In the genomic region with DNA sequence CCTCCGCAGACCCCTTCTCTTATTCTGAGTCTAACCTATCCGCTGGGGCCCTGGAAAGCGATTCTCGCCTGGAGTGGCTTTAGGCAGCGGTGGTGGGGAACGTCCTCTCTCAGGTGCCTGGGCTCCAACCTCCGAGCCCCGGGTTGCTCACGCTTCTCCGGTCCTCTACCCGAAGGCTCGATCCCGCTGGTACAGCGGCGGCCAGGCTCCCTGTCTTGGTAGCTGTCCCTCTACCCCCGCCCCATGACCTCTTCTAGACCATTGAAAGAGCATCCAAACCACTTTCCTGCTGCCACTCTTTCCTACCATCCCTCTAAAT, we compare ENCODE assay signal across 8 cellular contexts. TPM values are rescaled to one million over a fixed set of nuclear protein-coding genes. Genes with fewer than 3 reads are reported as not detected.
DNase-seq lines count a peak whose midpoint lies in the region; ATAC-seq, FAIRE-seq and TF ChIP-seq lines count a peak whose summit lies in the region.

No MANE protein-coding gene starts in this region.

- ATAC-seq in activated CD8-positive, alpha-beta memory T cell treated with anti-CD3 and anti-CD28 coated beads, Interleukin-2, amount 10 ng/mL, durations not matched to agents 7 days and 5 days = peak; percentile 38
- peak; percentile 35 for ATAC-seq in HG02840 (IDR thresholded peaks at IDR 0.05; ENCODE audit: low FRiP score, unreplicated experiment)
- peak; percentile 69 for ATAC-seq in HepG2
- peak; percentile 26 for ATAC-seq in thoracic aorta (ENCODE audit: insufficient number of reproducible peaks, low FRiP score, low read depth)

- H3K4me1 ChIP-seq in HepG2 (ENCODE audit: insufficient read depth, low read length) = peaks cover 30% of the 10 kb centered on the region
- peaks cover 19 to 32% of the 10 kb centered on the region in 2 donors for H3K4me1 ChIP-seq in thoracic aorta (ENCODE audit: control insufficient read depth in 1 of 2, low read depth in 2 of 2)

- POLR2A ChIA-PET in HepG2 (lab: Yijun Ruan, JAX) = no interaction called here

- H3K4me1 Mint-ChIP-seq in activated CD8-positive, alpha-beta memory T cell treated with anti-CD3 and anti-CD28 coated beads, Interleukin-2, amount 10 ng/mL, durations not matched to agents 7 days and 5 days = peaks cover 21% of the 10 kb centered on the region

- CTCF ChIA-PET in activated CD8-positive, alpha-beta memory T cell treated with anti-CD3 and anti-CD28 coated beads, Interleukin-2, amount 10 ng/mL, durations not matched to agents 7 days and 5 days (lab: Charles Lee) = interaction anchor here (0.8 to 3.1 kb wide), 2 partner anchors 85 to 211 kb away, joined by 3 to 9 read pairs; no protein-coding TSS in a partner anchor
- CTCF ChIA-PET in HepG2 (lab: Yijun Ruan, JAX; ENCODE audit: low intra/inter-chr PET ratio, low total read pairs) = interaction anchor here (1.2 kb wide), 1 partner anchor 84 kb away, joined by 5 read pairs; no protein-coding TSS in a partner anchor

- peak in 1 of 2 experiments; percentile 37; a peak in 1 of 4 replicates for TF ChIP-seq POLR2A in HepG2 (IDR thresholded peaks at IDR 0.05; ENCODE audit: insufficient read depth in 1 of 2, low read depth in 2 of 2, low read length in 2 of 2)

- intact Hi-C loops in HepG2 (cut with micrococcal nuclease; ENCODE audit: unreplicated experiment) = loop anchor here (2.0 to 5.0 kb wide), 2 partner anchors 78 to 102 kb away; partner anchors contain the start of gene GSG1

- in situ Hi-C loops in HepG2 (cut with HindIII; ENCODE audit: extremely low pct_ligation_motif_present, low pct_unique_long_range_greater_than_20kb) = no loop called here

- TF ChIP-seq EP300 in HepG2 (IDR thresholded peaks at IDR 0.05; ENCODE audit: low read depth in 2 of 2, low read length in 2 of 2) (no peak), HepG2 (CRISPR knock-in tag; IDR thresholded peaks at IDR 0.05; ENCODE audit: borderline replicate concordance) (no peak)

- FAIRE-seq in HepG2 (lab: Jason Lieb, UNC) = no peak

- peak overlapping the region; percentile 82 for H3K4me3 Mint-ChIP-seq in activated CD8-positive, alpha-beta memory T cell treated with anti-CD3 and anti-CD28 coated beads, Interleukin-2, amount 10 ng/mL, durations not matched to agents 7 days and 5 days

- WGBS in HepG2 (ENCODE audit: low lambda C conversion rate) = 0% methylated on average over 3 of the region's 16 CpGs

- H3K4me3 ChIP-seq in cardiac fibroblast (replicated peaks in 1 of 2; ENCODE audit: low read depth in 2 of 2, low read length in 2 of 2) (peak overlapping the region; percentile 57 to 94), HepG2 (replicated peaks in 1 of 3; ENCODE audit: insufficient read depth in 1 of 3, low read depth in 2 of 3, low read length in 3 of 3) (peak overlapping the region; percentile 66 to 84 (median 74)), thoracic aorta (peak overlapping the region; percentile 73)

- H3K4me2 ChIP-seq in HepG2 (ENCODE audit: low read depth, low read length) = peak overlapping the region; percentile 96

- no peak for DNase-seq in activated CD8-positive, alpha-beta memory T cell treated with anti-CD3 and anti-CD28 coated beads, Interleukin-2, amount 10 ng/mL, durations not matched to agents 7 days and 5 days
- DNase-seq in activated CD8-positive, alpha-beta memory T cell treated with anti-CD3 and anti-CD28 coated beads, Interleukin-2, amount 50 U/mL, for 4 hours = no peak
- DNase-seq in NCI-H526 (lab: John Stamatoyannopoulos, UW) (peak; percentile 34 to 84), cardiac fibroblast (ENCODE audit: low read depth in 2 of 2) (no peak), HepG2 (ENCODE audit: low spot score) (no peak), thoracic aorta (ENCODE audit: low spot score) (no peak), HK-2 (ENCODE audit: unreplicated experiment) (no peak)

- H3K36me3 ChIP-seq in HepG2 (replicated peaks in 1 of 2; ENCODE audit: control insufficient read depth in 1 of 2, insufficient read depth in 2 of 2, low read length in 2 of 2) (no peaks in the 10 kb centered on the region), thoracic aorta (no peaks in the 10 kb centered on the region)

- no peaks in the 10 kb centered on the region for H3K9me3 ChIP-seq in HepG2 (ENCODE audit: low read length)
- no peaks in the 10 kb centered on the region for H3K9me3 ChIP-seq in thoracic aorta

- no peak overlapping the region for H3K27ac Mint-ChIP-seq in activated CD8-positive, alpha-beta memory T cell treated with anti-CD3 and anti-CD28 coated beads, Interleukin-2, amount 10 ng/mL, durations not matched to agents 7 days and 5 days

- peaks cover 28% of the 10 kb centered on the region for H3K27me3 Mint-ChIP-seq in activated CD8-positive, alpha-beta memory T cell treated with anti-CD3 and anti-CD28 coated beads, Interleukin-2, amount 10 ng/mL, durations not matched to agents 7 days and 5 days

- no peak overlapping the region for H2AFZ ChIP-seq in HepG2 (ENCODE audit: low read length)

- peak overlapping the region; percentile 58 for H3K9ac ChIP-seq in HepG2 (ENCODE audit: insufficient read depth, low read depth, low read length)

- H3K79me2 ChIP-seq in HepG2 (ENCODE audit: insufficient read depth, low read length) = peaks cover 3% of the 10 kb centered on the region

- TF ChIP-seq RAD21 in HepG2 (CRISPR knock-in tag; IDR thresholded peaks at IDR 0.05) = no peak

- H3K27me3 ChIP-seq in HepG2 (ENCODE audit: control insufficient read depth in 1 of 2, insufficient read depth in 2 of 2, low read length in 2 of 2) (no peaks in the 10 kb centered on the region; a peak in 1 of 5 replicates), thoracic aorta (replicated peaks; ENCODE audit: insufficient read depth) (no peaks in the 10 kb centered on the region)

- H3K27ac ChIP-seq in HepG2 (ENCODE audit: extremely low read length, insufficient read depth, low read length) (peak overlapping the region; percentile 45), thoracic aorta (peak overlapping the region; percentile 93 to 97)

- peaks cover 4% of the 10 kb centered on the region; the same call in 1 of the 2 replicates for H4K20me1 ChIP-seq in HepG2 (ENCODE audit: insufficient read depth, low read length)

- no peak for TF ChIP-seq CTCF in cardiac fibroblast (IDR thresholded peaks at IDR 0.05; ENCODE audit: low read depth, low read length)
- no peak for TF ChIP-seq CTCF in HepG2 (CRISPR knock-in tag; IDR thresholded peaks at IDR 0.05)
- no peak for TF ChIP-seq CTCF in thoracic aorta (IDR thresholded peaks at IDR 0.05)

- H3K36me3 Mint-ChIP-seq in activated CD8-positive, alpha-beta memory T cell treated with anti-CD3 and anti-CD28 coated beads, Interleukin-2, amount 10 ng/mL, durations not matched to agents 7 days and 5 days = no peaks in the 10 kb centered on the region

- no peaks in the 10 kb centered on the region for H3K9me3 Mint-ChIP-seq in activated CD8-positive, alpha-beta memory T cell treated with anti-CD3 and anti-CD28 coated beads, Interleukin-2, amount 10 ng/mL, durations not matched to agents 7 days and 5 days (ENCODE audit: low read depth)

- TSS peak; percentile 85 for BruUV-seq in HepG2 (replicated peaks; lab: Mats Ljungman, UMichigan)

RNA-seq across cellular contexts. Expression of gene HEBP1, which starts 0.5 kb away (rescaled TPM):
- total RNA-seq in activated CD8-positive, alpha-beta memory T cell treated with anti-CD3 and anti-CD28 coated beads, Interleukin-2, amount 10 ng/mL, durations not matched to agents 7 days and 5 days = 1 to 10 TPM; 8.9 to 9.7 TPM
- total RNA-seq in HepG2 (2016; rRNA removed; fragmentation: Illumina TruSeq; extraction: Trizol) (7.8 and 19.0 TPM in 2 replicates), thoracic aorta (10 to 100 TPM; 39.9 to 57.8 TPM)
- total RNA-seq in HepG2 (2016; cell fraction: cytosol; rRNA removed; fragmentation: Illumina TruSeq; extraction: Trizol; ENCODE audit: low read depth) = 2.1 and 2.4 TPM in 2 replicates
- total RNA-seq in HepG2 (2016; cell fraction: insoluble cytoplasmic fraction; rRNA removed; fragmentation: Illumina TruSeq; extraction: Trizol) = 6.6 and 16.8 TPM in 2 replicates
- 9.1 and 9.3 TPM in 2 replicates for total RNA-seq in HepG2 (2016; cell fraction: membrane; rRNA removed; fragmentation: Illumina TruSeq; extraction: Trizol)
- total RNA-seq in HepG2 (2016; cell fraction: nucleus; rRNA removed; fragmentation: Illumina TruSeq; extraction: Trizol) = 10.8 and 15.9 TPM in 2 replicates
- polyA plus RNA-seq in HepG2 (2011; rRNA removed) = 9.4 and 11.0 TPM in 2 replicates
- polyA plus RNA-seq in HepG2 (2011; cell fraction: cytosol; rRNA removed) = 10.9 and 12.3 TPM in 2 replicates
- 5.4 and 6.6 TPM in 2 replicates for polyA plus RNA-seq in HepG2 (2011; cell fraction: nucleus; rRNA removed)
- 27.4 and 34.8 TPM in 2 replicates for polyA plus RNA-seq in HepG2 (2012)
- 14.7 and 15.9 TPM in 2 replicates for polyA plus RNA-seq in HepG2 (2016; cell fraction: cytosol; fragmentation: Illumina TruSeq; extraction: Trizol; ENCODE audit: low read depth)
- 48.5 and 53.2 TPM in 2 replicates for polyA plus RNA-seq in HepG2 (2016; cell fraction: insoluble cytoplasmic fraction; fragmentation: Illumina TruSeq; extraction: Trizol; ENCODE audit: low read depth)
- 23.9 TPM in 2 replicates for polyA plus RNA-seq in HepG2 (2016; cell fraction: membrane; fragmentation: Illumina TruSeq; extraction: Trizol; ENCODE audit: low read depth)
- polyA plus RNA-seq in HepG2 (2016; cell fraction: nucleus; fragmentation: Illumina TruSeq; extraction: Trizol; ENCODE audit: insufficient read depth, low read depth) = 33.3 and 37.3 TPM in 2 replicates
- 10.4 and 24.7 TPM in 2 replicates for polyA minus RNA-seq in HepG2 (2011; rRNA and poly(A)+ RNA removed; ENCODE audit: low replicate concordance)
- 12.1 and 17.4 TPM in 2 replicates for polyA minus RNA-seq in HepG2 (2011; cell fraction: cytosol; rRNA and poly(A)+ RNA removed)
- 6.2 and 7.6 TPM in 2 replicates for polyA minus RNA-seq in HepG2 (2011; cell fraction: nucleus; rRNA and poly(A)+ RNA removed)

RNA-seq across cellular contexts. Expression of gene FAM234B, which starts 43.6 kb away (rescaled TPM):
- 1 to 10 TPM; 4.7 to 5.0 TPM for total RNA-seq in activated CD8-positive, alpha-beta memory T cell treated with anti-CD3 and anti-CD28 coated beads, Interleukin-2, amount 10 ng/mL, durations not matched to agents 7 days and 5 days
- total RNA-seq in HepG2 (2016; rRNA removed; fragmentation: Illumina TruSeq; extraction: Trizol) = 4.2 and 7.8 TPM in 2 replicates
- total RNA-seq in HepG2 (2016; cell fraction: cytosol; rRNA removed; fragmentation: Illumina TruSeq; extraction: Trizol; ENCODE audit: low read depth) = 0.81 and 1.1 TPM in 2 replicates
- 4.7 and 7.7 TPM in 2 replicates for total RNA-seq in HepG2 (2016; cell fraction: insoluble cytoplasmic fraction; rRNA removed; fragmentation: Illumina TruSeq; extraction: Trizol)
- 2.1 and 2.3 TPM in 2 replicates for total RNA-seq in HepG2 (2016; cell fraction: membrane; rRNA removed; fragmentation: Illumina TruSeq; extraction: Trizol)
- 7.5 and 9.0 TPM in 2 replicates for total RNA-seq in HepG2 (2016; cell fraction: nucleus; rRNA removed; fragmentation: Illumina TruSeq; extraction: Trizol)
- polyA plus RNA-seq in HepG2 (2011; rRNA removed) = 10.3 and 13.8 TPM in 2 replicates
- 8.2 and 8.5 TPM in 2 replicates for polyA plus RNA-seq in HepG2 (2011; cell fraction: cytosol; rRNA removed)
- 5.0 and 5.6 TPM in 2 replicates for polyA plus RNA-seq in HepG2 (2011; cell fraction: nucleus; rRNA removed)
- polyA plus RNA-seq in HepG2 (2012) = 6.4 and 6.6 TPM in 2 replicates
- polyA plus RNA-seq in HepG2 (2016; cell fraction: cytosol; fragmentation: Illumina TruSeq; extraction: Trizol; ENCODE audit: low read depth) = 0.17 and 0.25 TPM in 2 replicates
- 1.9 and 2.1 TPM in 2 replicates for polyA plus RNA-seq in HepG2 (2016; cell fraction: insoluble cytoplasmic fraction; fragmentation: Illumina TruSeq; extraction: Trizol; ENCODE audit: low read depth)
- polyA plus RNA-seq in HepG2 (2016; cell fraction: membrane; fragmentation: Illumina TruSeq; extraction: Trizol; ENCODE audit: low read depth) = 0.42 and 0.52 TPM in 2 replicates
- polyA plus RNA-seq in HepG2 (2016; cell fraction: nucleus; fragmentation: Illumina TruSeq; extraction: Trizol; ENCODE audit: insufficient read depth, low read depth) = 5.1 and 6.7 TPM in 2 replicates
- 17.2 and 40.0 TPM in 2 replicates for polyA minus RNA-seq in HepG2 (2011; rRNA and poly(A)+ RNA removed; ENCODE audit: low replicate concordance)
- 14.2 and 15.6 TPM in 2 replicates for polyA minus RNA-seq in HepG2 (2011; cell fraction: cytosol; rRNA and poly(A)+ RNA removed)
- polyA minus RNA-seq in HepG2 (2011; cell fraction: nucleus; rRNA and poly(A)+ RNA removed) = 15.6 and 20.3 TPM in 2 replicates
- 1 to 10 TPM; 4.5 to 8.5 TPM for total RNA-seq in thoracic aorta

RNA-seq across cellular contexts. Expression of gene GPRC5D, which starts 48.6 kb away (rescaled TPM):
- not detected for total RNA-seq in activated CD8-positive, alpha-beta memory T cell treated with anti-CD3 and anti-CD28 coated beads, Interleukin-2, amount 10 ng/mL, durations not matched to agents 7 days and 5 days
- not detected in 2 replicates for total RNA-seq in HepG2 (2016; rRNA removed; fragmentation: Illumina TruSeq; extraction: Trizol)
- not detected in 2 replicates for total RNA-seq in HepG2 (2016; cell fraction: cytosol; rRNA removed; fragmentation: Illumina TruSeq; extraction: Trizol; ENCODE audit: low read depth)
- total RNA-seq in HepG2 (2016; cell fraction: insoluble cytoplasmic fraction; rRNA removed; fragmentation: Illumina TruSeq; extraction: Trizol) = not detected in 2 replicates
- total RNA-seq in HepG2 (2016; cell fraction: membrane; rRNA removed; fragmentation: Illumina TruSeq; extraction: Trizol) = not detected in 2 replicates
- total RNA-seq in HepG2 (2016; cell fraction: nucleus; rRNA removed; fragmentation: Illumina TruSeq; extraction: Trizol) = not detected in 2 replicates
- polyA plus RNA-seq in HepG2 (2011; rRNA removed) = not detected in 2 replicates
- polyA plus RNA-seq in HepG2 (2011; cell fraction: cytosol; rRNA removed) = 0.12 TPM in 1 of 2 replicates, not detected in the other
- not detected in 2 replicates for polyA plus RNA-seq in HepG2 (2011; cell fraction: nucleus; rRNA removed)
- polyA plus RNA-seq in HepG2 (2012) = 0.31 and 0.55 TPM in 2 replicates
- polyA plus RNA-seq in HepG2 (2016; cell fraction: cytosol; fragmentation: Illumina TruSeq; extraction: Trizol; ENCODE audit: low read depth) = not detected in 2 replicates
- not detected in 2 replicates for polyA plus RNA-seq in HepG2 (2016; cell fraction: insoluble cytoplasmic fraction; fragmentation: Illumina TruSeq; extraction: Trizol; ENCODE audit: low read depth)
- polyA plus RNA-seq in HepG2 (2016; cell fraction: membrane; fragmentation: Illumina TruSeq; extraction: Trizol; ENCODE audit: low read depth) = not detected in 2 replicates
- polyA plus RNA-seq in HepG2 (2016; cell fraction: nucleus; fragmentation: Illumina TruSeq; extraction: Trizol; ENCODE audit: insufficient read depth, low read depth) = not detected in 2 replicates
- polyA minus RNA-seq in HepG2 (2011; rRNA and poly(A)+ RNA removed; ENCODE audit: low replicate concordance) = not detected in 2 replicates
- not detected in 2 replicates for polyA minus RNA-seq in HepG2 (2011; cell fraction: cytosol; rRNA and poly(A)+ RNA removed)
- polyA minus RNA-seq in HepG2 (2011; cell fraction: nucleus; rRNA and poly(A)+ RNA removed) = not detected in 2 replicates
- total RNA-seq in thoracic aorta = not detected

Comparison
In these comparisons a context has a peak if more than half of its experiments do, and no peak if none do; other contexts are left out.
1. DNase-seq: peak in NCI-H526 (2 of 2); none in activated CD8-positive, alpha-beta memory T cell treated with anti-CD3 and anti-CD28 coated beads, Interleukin-2, amount 10 ng/mL, durations not matched to agents 7 days and 5 days (single experiment), activated CD8-positive, alpha-beta memory T cell treated with anti-CD3 and anti-CD28 coated beads, Interleukin-2, amount 50 U/mL, for 4 hours (single experiment), cardiac fibroblast (0 of 2), HepG2 (single experiment), thoracic aorta (single experiment) and HK-2 (single experiment).
2. Peak in every context shown above with its lines, with median percentiles within 50 percentile points of each other: ATAC-seq and H3K4me3 ChIP-seq.